8 cellular contexts compared by ENCODE assay signal in genomic region chr4:56977321-56978012, GRCh38. TPM values are rescaled to one million over a fixed set of nuclear protein-coding genes. Genes with fewer than 3 reads are reported as not detected.
DNase-seq lines count a peak whose midpoint lies in the region; ATAC-seq lines count a peak whose summit lies in the region.

Gene NOA1 (minus strand): TSS chr4:56977606. CDS start chr4:56977585, 21 bp downstream.

- peak; percentile 87 for ATAC-seq in HG02610 (IDR thresholded peaks at IDR 0.05; ENCODE audit: unreplicated experiment)
- peak; percentile 80 to 84 for ATAC-seq in activated naive CD4-positive, alpha-beta T cell treated with anti-CD3 and anti-CD28 coated beads, Interleukin-2, amount 50 U/mL, for 72 hours

- H3K27ac ChIP-seq in temporal lobe (ENCODE audit: low read depth, low read length): peak within 1 kb of the TSS; percentile 70

- peak within 1 kb of the TSS; percentile 96 for H3K4me3 ChIP-seq in GM08714 (ENCODE audit: low read length)

- DNase-seq in NCI-H1092 treated with DMSO at 0.1 percent for 48 hours (lab: John Stamatoyannopoulos, UW): peak; percentile 98
- DNase-seq in SKM-1 (lab: John Stamatoyannopoulos, UW; ENCODE audit: unreplicated experiment): peak; percentile 91
- DNase-seq in activated naive CD4-positive, alpha-beta T cell treated with anti-CD3 and anti-CD28 coated beads, Interleukin-2, amount 50 U/mL, for 72 hours (ENCODE audit: low spot score in 2 of 2): peak; percentile 98 to 99
- DNase-seq in glomerular endothelial cell (ENCODE audit: extremely low read depth, low read depth, low spot score): peak; percentile 99
- DNase-seq in occipital lobe (lab: John Stamatoyannopoulos, UW): peak; percentile 95

- peak within 1 kb of the TSS; percentile 100 for H3K27ac Mint-ChIP-seq in activated naive CD4-positive, alpha-beta T cell treated with anti-CD3 and anti-CD28 coated beads, Interleukin-2, amount 50 U/mL, for 72 hours

- H3K9me3 Mint-ChIP-seq in activated naive CD4-positive, alpha-beta T cell treated with anti-CD3 and anti-CD28 coated beads, Interleukin-2, amount 50 U/mL, for 72 hours: peaks cover 0 to 12% of the 10 kb centered on the region in 2 donors

- H3K36me3 Mint-ChIP-seq in activated naive CD4-positive, alpha-beta T cell treated with anti-CD3 and anti-CD28 coated beads, Interleukin-2, amount 50 U/mL, for 72 hours: peaks cover 49 to 68% of the 10 kb centered on the region in 2 donors

RNA-seq across cellular contexts. Expression of gene NOA1, which starts in this region (rescaled TPM):
- total RNA-seq in activated naive CD4-positive, alpha-beta T cell treated with anti-CD3 and anti-CD28 coated beads, Interleukin-2, amount 50 U/mL, for 72 hours: 10 to 100 TPM; 31.4 to 31.8 TPM
- 23.1 and 25.4 TPM in 2 replicates for total RNA-seq in glomerular endothelial cell
- 19.0 TPM for total RNA-seq in occipital lobe
- total RNA-seq in temporal lobe: 16.7 TPM

Comparison
In these comparisons a context has a peak if more than half of its experiments do, and no peak if none do; other contexts are left out.
1. Peak in every context shown above with its lines: DNase-seq, ATAC-seq, H3K4me3 ChIP-seq and H3K27ac ChIP-seq.